1 cellular context compared by ENCODE assay signal in the genomic region with DNA sequence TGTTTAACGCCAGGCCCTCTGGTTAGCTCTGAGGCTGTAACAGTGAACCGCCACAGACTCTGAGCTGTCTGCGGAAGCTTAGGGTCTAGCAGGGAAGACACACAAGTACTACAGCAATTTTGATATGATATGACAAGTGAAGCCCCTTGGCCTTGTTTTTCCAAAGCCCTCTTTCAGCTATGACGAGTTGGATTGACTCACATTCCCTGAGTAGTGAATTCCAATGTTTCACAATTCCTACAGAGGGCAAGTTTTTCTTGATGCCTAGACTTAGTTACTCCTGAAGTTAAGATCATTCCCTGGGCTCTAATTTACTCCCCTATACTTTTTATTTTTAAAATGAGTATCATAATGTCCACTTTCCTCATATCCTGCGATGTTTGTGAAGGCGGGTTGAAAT.
TF ChIP-seq lines count a peak whose summit lies in the region.

No MANE protein-coding gene starts in this region.

TF ChIP-seq in A549, 52 proteins besides CTCF, POLR2A, EP300 and RAD21:
- no peak for TF ChIP-seq KDM1A (IDR thresholded peaks at IDR 0.05; ENCODE audit: low read depth)
- no peak for TF ChIP-seq RFX5 (IDR thresholded peaks at IDR 0.05)
- TF ChIP-seq RCOR1 (IDR thresholded peaks at IDR 0.05; ENCODE audit: low read depth, low read length): no peak
- no peak for TF ChIP-seq SMC3 (IDR thresholded peaks at IDR 0.05)
